Comparison of ENCODE assay signal across 1 cellular context in the genomic region with DNA sequence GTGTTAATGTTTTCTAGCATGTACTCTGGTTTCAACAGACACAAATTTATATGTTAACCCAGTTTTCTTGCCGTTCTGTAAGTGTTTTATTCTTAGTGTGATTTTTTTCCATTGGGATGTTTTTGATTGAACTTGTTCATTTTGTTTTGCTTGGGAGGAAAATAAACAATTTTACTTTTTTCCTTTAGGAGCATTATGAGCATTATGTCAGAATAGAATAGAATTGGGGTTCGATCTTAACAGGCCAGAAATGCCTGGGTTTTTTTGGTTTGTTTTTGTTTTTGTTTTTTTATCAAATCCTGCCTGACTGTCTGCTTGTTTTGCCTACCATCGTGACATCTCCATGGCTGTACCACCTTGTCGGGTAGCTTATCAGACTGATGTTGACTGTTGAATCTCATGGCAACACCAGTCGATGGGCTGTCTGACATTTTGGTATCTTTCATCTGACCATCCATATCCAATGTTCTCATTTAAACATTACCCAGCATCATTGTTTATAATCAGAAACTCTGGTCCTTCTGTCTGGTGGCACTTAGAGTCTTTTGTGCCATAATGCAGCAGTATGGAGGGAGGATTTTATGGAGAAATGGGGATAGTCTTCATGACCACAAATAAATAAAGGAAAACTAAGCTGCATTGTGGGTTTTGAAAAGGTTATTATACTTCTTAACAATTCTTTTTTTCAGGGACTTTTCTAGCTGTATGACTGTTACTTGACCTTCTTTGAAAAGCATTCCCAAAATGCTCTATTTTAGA.
A peak's percentile ranks its signal among the peaks of the same experiment; 100 is the strongest.
TF ChIP-seq lines count a peak whose summit lies in the region.

No MANE protein-coding gene starts in this region.

TF ChIP-seq in HepG2, 621 proteins besides CTCF, POLR2A, EP300 and RAD21 (continued from another document and continues in another):
- TF ChIP-seq, protein P1, sequence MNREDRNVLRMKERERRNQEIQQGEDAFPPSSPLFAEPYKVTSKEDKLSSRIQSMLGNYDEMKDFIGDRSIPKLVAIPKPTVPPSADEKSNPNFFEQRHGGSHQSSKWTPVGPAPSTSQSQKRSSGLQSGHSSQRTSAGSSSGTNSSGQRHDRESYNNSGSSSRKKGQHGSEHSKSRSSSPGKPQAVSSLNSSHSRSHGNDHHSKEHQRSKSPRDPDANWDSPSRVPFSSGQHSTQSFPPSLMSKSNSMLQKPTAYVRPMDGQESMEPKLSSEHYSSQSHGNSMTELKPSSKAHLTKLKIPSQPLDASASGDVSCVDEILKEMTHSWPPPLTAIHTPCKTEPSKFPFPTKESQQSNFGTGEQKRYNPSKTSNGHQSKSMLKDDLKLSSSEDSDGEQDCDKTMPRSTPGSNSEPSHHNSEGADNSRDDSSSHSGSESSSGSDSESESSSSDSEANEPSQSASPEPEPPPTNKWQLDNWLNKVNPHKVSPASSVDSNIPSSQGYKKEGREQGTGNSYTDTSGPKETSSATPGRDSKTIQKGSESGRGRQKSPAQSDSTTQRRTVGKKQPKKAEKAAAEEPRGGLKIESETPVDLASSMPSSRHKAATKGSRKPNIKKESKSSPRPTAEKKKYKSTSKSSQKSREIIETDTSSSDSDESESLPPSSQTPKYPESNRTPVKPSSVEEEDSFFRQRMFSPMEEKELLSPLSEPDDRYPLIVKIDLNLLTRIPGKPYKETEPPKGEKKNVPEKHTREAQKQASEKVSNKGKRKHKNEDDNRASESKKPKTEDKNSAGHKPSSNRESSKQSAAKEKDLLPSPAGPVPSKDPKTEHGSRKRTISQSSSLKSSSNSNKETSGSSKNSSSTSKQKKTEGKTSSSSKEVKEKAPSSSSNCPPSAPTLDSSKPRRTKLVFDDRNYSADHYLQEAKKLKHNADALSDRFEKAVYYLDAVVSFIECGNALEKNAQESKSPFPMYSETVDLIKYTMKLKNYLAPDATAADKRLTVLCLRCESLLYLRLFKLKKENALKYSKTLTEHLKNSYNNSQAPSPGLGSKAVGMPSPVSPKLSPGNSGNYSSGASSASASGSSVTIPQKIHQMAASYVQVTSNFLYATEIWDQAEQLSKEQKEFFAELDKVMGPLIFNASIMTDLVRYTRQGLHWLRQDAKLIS (CRISPR knock-in tag; IDR thresholded peaks at IDR 0.05) = peak; percentile 53
- TF ChIP-seq SIN3A (IDR thresholded peaks at IDR 0.05; ENCODE audit: borderline replicate concordance, low read depth, low read length) (0 out of 2 replicates have a peak, but pooled peaks have one; percentile 7), IRF2 (CRISPR knock-in tag; IDR thresholded peaks at IDR 0.05) (0 out of 2 replicates have a peak, but pooled peaks have one; percentile 18), JUNB (CRISPR knock-in tag; IDR thresholded peaks at IDR 0.05; ENCODE audit: borderline replicate concordance) (no peak), PAF1 (CRISPR knock-in tag; IDR thresholded peaks at IDR 0.05) (peak; percentile 98), RBFOX2 (IDR thresholded peaks at IDR 0.05; ENCODE audit: low read depth, low read length) (peak; percentile 68), SSRP1 (CRISPR knock-in tag; IDR thresholded peaks at IDR 0.05) (0 out of 2 replicates have a peak, but pooled peaks have one; percentile 3), ARNT (IDR thresholded peaks at IDR 0.05) (no peak), KAT7 (CRISPR knock-in tag; IDR thresholded peaks at IDR 0.05; ENCODE audit: borderline replicate concordance) (peak; percentile 54; the same call in 1 of the 2 replicates), FOSL2 (CRISPR knock-in tag; IDR thresholded peaks at IDR 0.05) (0 out of 2 replicates have a peak, but pooled peaks have one; percentile 32), ZNF562 (CRISPR knock-in tag; IDR thresholded peaks at IDR 0.05; ENCODE audit: borderline replicate concordance) (peak; percentile 22; the same call in 1 of the 2 replicates), KDM5B (CRISPR knock-in tag; IDR thresholded peaks at IDR 0.05; ENCODE audit: borderline replicate concordance) (no peak), MTA3 (CRISPR knock-in tag; IDR thresholded peaks at IDR 0.05) (no peak), YEATS4 (CRISPR knock-in tag; IDR thresholded peaks at IDR 0.05; ENCODE audit: borderline replicate concordance) (0 out of 2 replicates have a peak, but pooled peaks have one; percentile 19), EED (CRISPR knock-in tag; IDR thresholded peaks at IDR 0.05) (no peak), ETV6 (CRISPR knock-in tag; conservative IDR thresholded peaks at IDR 0.05) (no peak), RBM22 (optimal IDR thresholded peaks at IDR 0.05; ENCODE audit: low read length) (peak; percentile 26)
- TF ChIP-seq, protein P2, sequence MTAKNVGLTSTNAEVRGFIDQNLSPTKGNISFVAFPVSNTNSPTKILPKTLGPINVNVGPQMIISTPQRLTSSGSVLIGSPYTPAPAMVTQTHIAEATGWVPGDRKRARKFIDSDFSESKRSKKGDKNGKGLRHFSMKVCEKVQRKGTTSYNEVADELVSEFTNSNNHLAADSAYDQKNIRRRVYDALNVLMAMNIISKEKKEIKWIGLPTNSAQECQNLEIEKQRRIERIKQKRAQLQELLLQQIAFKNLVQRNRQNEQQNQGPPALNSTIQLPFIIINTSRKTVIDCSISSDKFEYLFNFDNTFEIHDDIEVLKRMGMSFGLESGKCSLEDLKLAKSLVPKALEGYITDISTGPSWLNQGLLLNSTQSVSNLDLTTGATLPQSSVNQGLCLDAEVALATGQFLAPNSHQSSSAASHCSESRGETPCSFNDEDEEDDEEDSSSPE (CRISPR knock-in tag; IDR thresholded peaks at IDR 0.05) = no peak
- TF ChIP-seq, protein P3, sequence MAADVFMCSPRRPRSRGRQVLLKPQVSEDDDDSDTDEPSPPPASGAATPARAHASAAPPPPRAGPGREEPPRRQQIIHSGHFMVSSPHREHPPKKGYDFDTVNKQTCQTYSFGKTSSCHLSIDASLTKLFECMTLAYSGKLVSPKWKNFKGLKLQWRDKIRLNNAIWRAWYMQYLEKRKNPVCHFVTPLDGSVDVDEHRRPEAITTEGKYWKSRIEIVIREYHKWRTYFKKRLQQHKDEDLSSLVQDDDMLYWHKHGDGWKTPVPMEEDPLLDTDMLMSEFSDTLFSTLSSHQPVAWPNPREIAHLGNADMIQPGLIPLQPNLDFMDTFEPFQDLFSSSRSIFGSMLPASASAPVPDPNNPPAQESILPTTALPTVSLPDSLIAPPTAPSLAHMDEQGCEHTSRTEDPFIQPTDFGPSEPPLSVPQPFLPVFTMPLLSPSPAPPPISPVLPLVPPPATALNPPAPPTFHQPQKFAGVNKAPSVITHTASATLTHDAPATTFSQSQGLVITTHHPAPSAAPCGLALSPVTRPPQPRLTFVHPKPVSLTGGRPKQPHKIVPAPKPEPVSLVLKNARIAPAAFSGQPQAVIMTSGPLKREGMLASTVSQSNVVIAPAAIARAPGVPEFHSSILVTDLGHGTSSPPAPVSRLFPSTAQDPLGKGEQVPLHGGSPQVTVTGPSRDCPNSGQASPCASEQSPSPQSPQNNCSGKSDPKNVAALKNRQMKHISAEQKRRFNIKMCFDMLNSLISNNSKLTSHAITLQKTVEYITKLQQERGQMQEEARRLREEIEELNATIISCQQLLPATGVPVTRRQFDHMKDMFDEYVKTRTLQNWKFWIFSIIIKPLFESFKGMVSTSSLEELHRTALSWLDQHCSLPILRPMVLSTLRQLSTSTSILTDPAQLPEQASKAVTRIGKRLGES (CRISPR knock-in tag; IDR thresholded peaks at IDR 0.05; ENCODE audit: borderline replicate concordance) = 0 out of 2 replicates have a peak, but pooled peaks have one; percentile 53
- TF ChIP-seq, protein P4, sequence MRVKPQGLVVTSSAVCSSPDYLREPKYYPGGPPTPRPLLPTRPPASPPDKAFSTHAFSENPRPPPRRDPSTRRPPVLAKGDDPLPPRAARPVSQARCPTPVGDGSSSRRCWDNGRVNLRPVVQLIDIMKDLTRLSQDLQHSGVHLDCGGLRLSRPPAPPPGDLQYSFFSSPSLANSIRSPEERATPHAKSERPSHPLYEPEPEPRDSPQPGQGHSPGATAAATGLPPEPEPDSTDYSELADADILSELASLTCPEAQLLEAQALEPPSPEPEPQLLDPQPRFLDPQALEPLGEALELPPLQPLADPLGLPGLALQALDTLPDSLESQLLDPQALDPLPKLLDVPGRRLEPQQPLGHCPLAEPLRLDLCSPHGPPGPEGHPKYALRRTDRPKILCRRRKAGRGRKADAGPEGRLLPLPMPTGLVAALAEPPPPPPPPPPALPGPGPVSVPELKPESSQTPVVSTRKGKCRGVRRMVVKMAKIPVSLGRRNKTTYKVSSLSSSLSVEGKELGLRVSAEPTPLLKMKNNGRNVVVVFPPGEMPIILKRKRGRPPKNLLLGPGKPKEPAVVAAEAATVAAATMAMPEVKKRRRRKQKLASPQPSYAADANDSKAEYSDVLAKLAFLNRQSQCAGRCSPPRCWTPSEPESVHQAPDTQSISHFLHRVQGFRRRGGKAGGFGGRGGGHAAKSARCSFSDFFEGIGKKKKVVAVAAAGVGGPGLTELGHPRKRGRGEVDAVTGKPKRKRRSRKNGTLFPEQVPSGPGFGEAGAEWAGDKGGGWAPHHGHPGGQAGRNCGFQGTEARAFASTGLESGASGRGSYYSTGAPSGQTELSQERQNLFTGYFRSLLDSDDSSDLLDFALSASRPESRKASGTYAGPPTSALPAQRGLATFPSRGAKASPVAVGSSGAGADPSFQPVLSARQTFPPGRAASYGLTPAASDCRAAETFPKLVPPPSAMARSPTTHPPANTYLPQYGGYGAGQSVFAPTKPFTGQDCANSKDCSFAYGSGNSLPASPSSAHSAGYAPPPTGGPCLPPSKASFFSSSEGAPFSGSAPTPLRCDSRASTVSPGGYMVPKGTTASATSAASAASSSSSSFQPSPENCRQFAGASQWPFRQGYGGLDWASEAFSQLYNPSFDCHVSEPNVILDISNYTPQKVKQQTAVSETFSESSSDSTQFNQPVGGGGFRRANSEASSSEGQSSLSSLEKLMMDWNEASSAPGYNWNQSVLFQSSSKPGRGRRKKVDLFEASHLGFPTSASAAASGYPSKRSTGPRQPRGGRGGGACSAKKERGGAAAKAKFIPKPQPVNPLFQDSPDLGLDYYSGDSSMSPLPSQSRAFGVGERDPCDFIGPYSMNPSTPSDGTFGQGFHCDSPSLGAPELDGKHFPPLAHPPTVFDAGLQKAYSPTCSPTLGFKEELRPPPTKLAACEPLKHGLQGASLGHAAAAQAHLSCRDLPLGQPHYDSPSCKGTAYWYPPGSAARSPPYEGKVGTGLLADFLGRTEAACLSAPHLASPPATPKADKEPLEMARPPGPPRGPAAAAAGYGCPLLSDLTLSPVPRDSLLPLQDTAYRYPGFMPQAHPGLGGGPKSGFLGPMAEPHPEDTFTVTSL (CRISPR knock-in tag; IDR thresholded peaks at IDR 0.05; ENCODE audit: borderline replicate concordance) = 0 out of 2 replicates have a peak, but pooled peaks have one; percentile 3
- TF ChIP-seq, protein P5, sequence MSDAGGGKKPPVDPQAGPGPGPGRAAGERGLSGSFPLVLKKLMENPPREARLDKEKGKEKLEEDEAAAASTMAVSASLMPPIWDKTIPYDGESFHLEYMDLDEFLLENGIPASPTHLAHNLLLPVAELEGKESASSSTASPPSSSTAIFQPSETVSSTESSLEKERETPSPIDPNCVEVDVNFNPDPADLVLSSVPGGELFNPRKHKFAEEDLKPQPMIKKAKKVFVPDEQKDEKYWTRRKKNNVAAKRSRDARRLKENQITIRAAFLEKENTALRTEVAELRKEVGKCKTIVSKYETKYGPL (CRISPR knock-in tag; IDR thresholded peaks at IDR 0.05) = 0 out of 2 replicates have a peak, but pooled peaks have one; percentile 27
- TF ChIP-seq, protein P6, sequence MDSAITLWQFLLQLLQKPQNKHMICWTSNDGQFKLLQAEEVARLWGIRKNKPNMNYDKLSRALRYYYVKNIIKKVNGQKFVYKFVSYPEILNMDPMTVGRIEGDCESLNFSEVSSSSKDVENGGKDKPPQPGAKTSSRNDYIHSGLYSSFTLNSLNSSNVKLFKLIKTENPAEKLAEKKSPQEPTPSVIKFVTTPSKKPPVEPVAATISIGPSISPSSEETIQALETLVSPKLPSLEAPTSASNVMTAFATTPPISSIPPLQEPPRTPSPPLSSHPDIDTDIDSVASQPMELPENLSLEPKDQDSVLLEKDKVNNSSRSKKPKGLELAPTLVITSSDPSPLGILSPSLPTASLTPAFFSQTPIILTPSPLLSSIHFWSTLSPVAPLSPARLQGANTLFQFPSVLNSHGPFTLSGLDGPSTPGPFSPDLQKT (CRISPR knock-in tag; IDR thresholded peaks at IDR 0.05; ENCODE audit: borderline replicate concordance) = no peak
- TF ChIP-seq, protein P7, sequence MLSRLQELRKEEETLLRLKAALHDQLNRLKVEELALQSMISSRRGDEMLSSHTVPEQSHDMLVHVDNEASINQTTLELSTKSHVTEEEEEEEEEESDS (CRISPR knock-in tag; IDR thresholded peaks at IDR 0.05; ENCODE audit: borderline replicate concordance) = no peak
- TF ChIP-seq, protein P8, sequence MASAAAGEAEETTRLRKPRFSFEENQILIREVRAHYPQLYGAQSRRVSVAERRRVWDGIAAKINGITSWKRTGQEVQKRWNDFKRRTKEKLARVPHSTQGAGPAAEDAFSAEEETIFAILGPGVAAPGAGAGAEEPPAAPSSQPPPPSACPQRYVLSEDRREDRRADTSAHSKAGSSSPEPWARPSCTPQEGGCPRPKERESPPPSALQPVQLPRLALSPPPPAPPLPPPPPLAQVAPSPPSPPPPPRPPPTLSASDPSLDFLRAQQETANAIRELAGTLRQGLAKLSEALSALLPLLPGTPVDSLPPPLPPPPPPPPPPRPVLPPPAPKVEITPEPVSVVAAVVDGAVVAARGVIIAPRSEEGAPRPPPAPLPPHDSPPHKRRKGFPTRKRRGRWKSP (CRISPR knock-in tag; IDR thresholded peaks at IDR 0.05) = peak; percentile 55; the same call in 1 of the 2 replicates
- TF ChIP-seq, protein P9, sequence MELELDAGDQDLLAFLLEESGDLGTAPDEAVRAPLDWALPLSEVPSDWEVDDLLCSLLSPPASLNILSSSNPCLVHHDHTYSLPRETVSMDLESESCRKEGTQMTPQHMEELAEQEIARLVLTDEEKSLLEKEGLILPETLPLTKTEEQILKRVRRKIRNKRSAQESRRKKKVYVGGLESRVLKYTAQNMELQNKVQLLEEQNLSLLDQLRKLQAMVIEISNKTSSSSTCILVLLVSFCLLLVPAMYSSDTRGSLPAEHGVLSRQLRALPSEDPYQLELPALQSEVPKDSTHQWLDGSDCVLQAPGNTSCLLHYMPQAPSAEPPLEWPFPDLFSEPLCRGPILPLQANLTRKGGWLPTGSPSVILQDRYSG (CRISPR knock-in tag; IDR thresholded peaks at IDR 0.05) = 0 out of 2 replicates have a peak, but pooled peaks have one; percentile 56
- TF ChIP-seq, protein P10, sequence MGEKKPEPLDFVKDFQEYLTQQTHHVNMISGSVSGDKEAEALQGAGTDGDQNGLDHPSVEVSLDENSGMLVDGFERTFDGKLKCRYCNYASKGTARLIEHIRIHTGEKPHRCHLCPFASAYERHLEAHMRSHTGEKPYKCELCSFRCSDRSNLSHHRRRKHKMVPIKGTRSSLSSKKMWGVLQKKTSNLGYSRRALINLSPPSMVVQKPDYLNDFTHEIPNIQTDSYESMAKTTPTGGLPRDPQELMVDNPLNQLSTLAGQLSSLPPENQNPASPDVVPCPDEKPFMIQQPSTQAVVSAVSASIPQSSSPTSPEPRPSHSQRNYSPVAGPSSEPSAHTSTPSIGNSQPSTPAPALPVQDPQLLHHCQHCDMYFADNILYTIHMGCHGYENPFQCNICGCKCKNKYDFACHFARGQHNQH (CRISPR knock-in tag; IDR thresholded peaks at IDR 0.05) = 0 out of 2 replicates have a peak, but pooled peaks have one; percentile 31
